Comparison of ENCODE assay signal across 8 cellular contexts in the genomic region with DNA sequence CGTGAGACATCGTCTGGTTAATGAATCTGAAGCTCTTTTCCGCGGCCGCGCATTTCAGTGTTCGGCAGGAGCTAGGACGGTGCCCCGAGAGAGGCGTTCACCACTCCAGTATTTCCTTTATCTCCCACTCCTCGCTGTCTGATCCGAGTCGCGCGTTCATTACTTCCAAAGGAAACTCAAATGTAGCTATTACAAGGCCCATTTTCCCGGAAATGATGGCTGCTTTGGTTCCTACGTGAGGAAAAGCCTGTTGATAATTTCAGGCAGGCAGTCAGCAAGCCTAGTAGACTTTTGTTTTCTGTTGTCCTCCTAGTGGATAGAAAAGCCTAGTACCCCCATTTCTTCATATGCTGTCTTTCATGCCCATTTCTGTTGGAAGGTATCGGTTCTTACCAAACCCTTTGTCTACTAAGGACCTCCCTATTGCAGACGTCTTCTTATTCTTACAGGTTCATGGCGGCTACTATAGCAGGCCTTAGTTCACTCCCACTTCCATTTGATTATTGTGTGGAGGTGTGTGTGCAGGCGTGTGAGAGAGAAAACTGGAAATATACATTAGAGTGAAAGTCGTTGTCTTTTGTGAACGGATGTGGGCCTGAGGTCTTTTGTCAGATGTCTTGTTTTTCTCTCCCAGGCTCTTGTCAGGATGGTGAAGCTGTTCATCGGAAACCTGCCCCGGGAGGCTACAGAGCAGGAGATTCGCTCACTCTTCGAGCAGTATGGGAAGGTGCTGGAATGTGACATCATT. TPM values are rescaled to one million over a fixed set of nuclear protein-coding genes. Genes with fewer than 3 reads are reported as not detected.
DNase-seq lines count a peak whose midpoint lies in the region; ATAC-seq and TF ChIP-seq lines count a peak whose summit lies in the region.

No MANE protein-coding gene starts in this region.

- no peaks in the 10 kb centered on the region for H3K27me3 ChIP-seq in PC-3 (ENCODE audit: low read length)
- no peaks in the 10 kb centered on the region for H3K27me3 ChIP-seq in right lobe of liver
- H3K27me3 ChIP-seq in suprapubic skin = no peaks in the 10 kb centered on the region

- H3K36me3 ChIP-seq in PC-3 (ENCODE audit: low read depth, low read length) = peaks cover 50% of the 10 kb centered on the region
- peaks cover 9 to 32% (median 11%) of the 10 kb centered on the region in 4 donors for H3K36me3 ChIP-seq in right lobe of liver
- peaks cover 34% of the 10 kb centered on the region for H3K36me3 ChIP-seq in suprapubic skin

- peak overlapping the region; percentile 94 for H3K4me2 ChIP-seq in PC-3 (ENCODE audit: low read length)

- intact Hi-C loops in PC-3 (cut with micrococcal nuclease) = loop anchor here (2.0 kb wide), 1 partner anchor 22 kb away; a partner anchor contains a TSS
- intact Hi-C loops in right lobe of liver (cut with DNase I) = no loop called here

- H2AFZ ChIP-seq in PC-3 (ENCODE audit: low read length) = peak overlapping the region; percentile 53

- TF ChIP-seq EP300 in suprapubic skin (IDR thresholded peaks at IDR 0.05) = no peak

- H3K27ac ChIP-seq in PC-3 (ENCODE audit: low read length) (peak overlapping the region; percentile 73), right lobe of liver (peak overlapping the region; percentile 71 to 82 (median 81)), suprapubic skin (peak overlapping the region; percentile 87)

- peaks cover 58% of the 10 kb centered on the region for H4K20me1 ChIP-seq in PC-3 (ENCODE audit: low read length)

- peak; percentile 14 for DNase-seq in activated gamma-delta T cell treated with Interleukin-2 at 50 U/mL for 16 hours
- no peak for DNase-seq in activated gamma-delta T cell (lab: John Stamatoyannopoulos, UW)
- peak; percentile 41 for DNase-seq in PC-3
- peak; percentile 58 for DNase-seq in central memory CD4-positive, alpha-beta T cell
- DNase-seq in right lobe of liver = no peak
- DNase-seq in suprapubic skin (ENCODE audit: low spot score in 2 of 2) = no peak

- peaks cover 97% of the 10 kb centered on the region for H3K79me2 ChIP-seq in PC-3 (ENCODE audit: low read length)

- H3K9me2 ChIP-seq in PC-3 (replicated peaks; ENCODE audit: low read length) = no peaks in the 10 kb centered on the region

- 13% methylated on average over 27 of the region's 27 CpGs for WGBS in right lobe of liver (ENCODE audit: insufficient coverage, low coverage, low lambda C conversion rate, missing lambda C conversion rate)
- WGBS in suprapubic skin = 1% methylated on average over 27 of the region's 27 CpGs

- CTCF ChIA-PET in PC-3 (lab: Charles Lee) = no interaction called here

- H3K9ac ChIP-seq in PC-3 (ENCODE audit: low read length) = peak overlapping the region; percentile 96

- POLR2A ChIA-PET in PC-3 (lab: Charles Lee; ENCODE audit: unreplicated experiment) = interaction anchor here (0.6 kb wide), 1 partner anchor 13 kb away, joined by 5 read pairs; no protein-coding TSS in a partner anchor

- ATAC-seq in PC-3 = no peak
- ATAC-seq in right lobe of liver = peak in 3 of 4 donors; percentile 1 to 2 (median 2)
- ATAC-seq in GM18909 (IDR thresholded peaks at IDR 0.05; ENCODE audit: poor library complexity, unreplicated experiment) = no peak
- ATAC-seq in HG03108 (IDR thresholded peaks at IDR 0.05; ENCODE audit: unreplicated experiment) = no peak

- TF ChIP-seq POLR2A in right lobe of liver (IDR thresholded peaks at IDR 0.05) (no peak), suprapubic skin (IDR thresholded peaks at IDR 0.05) (no peak)

- H3K4me3 ChIP-seq in PC-3 (ENCODE audit: low read length) (peak overlapping the region; percentile 95), right lobe of liver (peak overlapping the region; percentile 71 to 85 (median 83)), suprapubic skin (peak overlapping the region; percentile 62)

- BruUV-seq in PC-3 (replicated peaks; lab: Mats Ljungman, UMichigan) = TSS peak; percentile 60

- no peaks in the 10 kb centered on the region for H3K9me3 ChIP-seq in PC-3 (ENCODE audit: low read length)
- H3K9me3 ChIP-seq in right lobe of liver = no peaks in the 10 kb centered on the region
- no peaks in the 10 kb centered on the region for H3K9me3 ChIP-seq in suprapubic skin

- peaks cover 7% of the 10 kb centered on the region for H3F3A ChIP-seq in PC-3 (ENCODE audit: low read length, unreplicated experiment)

- H3K4me1 ChIP-seq in PC-3 (ENCODE audit: insufficient read depth, low read length) (peaks cover 43% of the 10 kb centered on the region), right lobe of liver (peaks cover 0 to 44% (median 23%) of the 10 kb centered on the region in 4 donors), suprapubic skin (peaks cover 74% of the 10 kb centered on the region)

- TF ChIP-seq CTCF in PC-3 (conservative IDR thresholded peaks at IDR 0.05; ENCODE audit: low read depth, low read length) (no peak), right lobe of liver (IDR thresholded peaks at IDR 0.05) (no peak), suprapubic skin (IDR thresholded peaks at IDR 0.05) (no peak)

RNA-seq across cellular contexts. Expression of a gene that starts 0.7 kb away (rescaled TPM):
- 152 and 164 TPM in 2 replicates for total RNA-seq in PC-3 (2014; rRNA removed)
- 10 to 100 TPM; 40.3 to 57.0 (median 48.4) TPM for total RNA-seq in right lobe of liver
- 10 to 100 TPM; 82.5 to 100.0 (median 91.4) TPM for total RNA-seq in suprapubic skin

RNA-seq across cellular contexts. Expression of a gene that starts 22.8 kb away (rescaled TPM):
- total RNA-seq in PC-3 (2014; rRNA removed) (79.3 and 119 TPM in 2 replicates), right lobe of liver (10 to 100 TPM; 25.1 to 63.7 (median 27.4) TPM), suprapubic skin (10 to 100 TPM; 53.2 to 96.1 (median 84.5) TPM)

RNA-seq across cellular contexts. Expression of a gene that starts 38.4 kb away (rescaled TPM):
- total RNA-seq in PC-3 (2014; rRNA removed) = 31.4 and 40.2 TPM in 2 replicates
- total RNA-seq in right lobe of liver = 1 to 10 TPM; 3.6 to 9.4 (median 6.9) TPM
- 10 to 100 TPM; 16.7 to 27.1 (median 22.0) TPM for total RNA-seq in suprapubic skin

RNA-seq across cellular contexts. Expression of a gene that starts 46.3 kb away (rescaled TPM):
- total RNA-seq in PC-3 (2014; rRNA removed) (43.8 and 56.8 TPM in 2 replicates), right lobe of liver (10 to 100 TPM; 22.6 to 54.2 (median 34.3) TPM), suprapubic skin (10 to 100 TPM; 14.1 to 36.3 (median 20.2) TPM)

RNA-seq across cellular contexts. Expression of a gene that starts 46.4 kb away (rescaled TPM):
- total RNA-seq in PC-3 (2014; rRNA removed) = 0.69 TPM in 1 of 2 replicates, not detected in the other
- under 1 TPM in 5 of 6 experiments, not detected in 1; 0.07 to 0.37 (median 0.12) TPM for total RNA-seq in right lobe of liver
- total RNA-seq in suprapubic skin = under 1 TPM in 2 of 4 donors, not detected in 2; 0.30 to 0.55 TPM

Comparison
In these comparisons a context has a peak if more than half of its experiments do, and no peak if none do; other contexts are left out.
1. DNase-seq: peak in activated gamma-delta T cell treated with Interleukin-2 at 50 U/mL for 16 hours (single experiment), PC-3 (single experiment) and central memory CD4-positive, alpha-beta T cell (single experiment); none in activated gamma-delta T cell (single experiment), right lobe of liver (0 of 3) and suprapubic skin (0 of 2).
2. ATAC-seq: peak in right lobe of liver (3 of 4); none in PC-3 (single experiment), GM18909 (single experiment) and HG03108 (single experiment).
3. Peak in every context shown above with its lines, with median percentiles within 50 percentile points of each other: H3K27ac ChIP-seq and H3K4me3 ChIP-seq.